23 cellular contexts compared by ENCODE assay signal in the genomic region with DNA sequence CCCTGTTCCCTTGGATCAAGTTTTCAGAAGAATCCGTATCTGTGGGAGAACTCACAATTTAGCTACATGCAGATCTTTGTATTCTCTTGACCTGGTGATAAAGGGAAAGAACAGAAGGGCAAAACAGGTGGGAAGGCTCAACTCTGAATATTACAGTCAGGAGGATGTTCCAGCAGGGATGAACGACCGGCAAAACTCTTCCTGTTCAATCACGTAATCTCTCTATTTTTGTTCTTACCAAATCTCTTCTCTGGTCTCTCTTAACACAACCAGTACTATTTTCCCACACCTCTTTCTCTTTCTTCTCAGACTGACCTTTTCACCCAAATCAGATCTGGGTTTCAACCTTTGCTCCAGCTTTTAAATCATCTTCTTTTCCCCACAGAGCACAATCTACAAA.
"Had no signal": no experiment of that assay in that cellular context is flagged by ENCODE, and none has a peak within 500 bp of the region (broad histone marks: within the 10 kb centered on the region; RNA-seq: fewer than 3 reads in every experiment).

No MANE protein-coding gene starts in this region.

- H3K27me3 ChIP-seq: adrenal gland, ascending aorta, breast epithelium, heart right ventricle, left lung, upper lobe of right lung had no signal

- H3K9me3 ChIP-seq: adrenal gland, ascending aorta, breast epithelium, heart right ventricle, left lung, SK-N-SH, upper lobe of right lung had no signal

- H3K4me3 Mint-ChIP-seq: activated CD8-positive, alpha-beta T cell treated with anti-CD3 and anti-CD28 coated beads, Interleukin-2, amount 10 ng/mL, durations not matched to agents 7 days and 5 days; activated naive CD8-positive, alpha-beta T cell; activated T-helper 17 cell treated with anti-CD3 and anti-CD28 coated beads, Interleukin-2, amount 50 U/mL, for 72 hours; T-helper 2 cell treated with Interferon-gamma antibody and Interleukin-4, amounts not matched to agents 5 μg/mL and 100 μg/mL, for 36 hours had no signal

- H3K27ac ChIP-seq: adrenal gland, ascending aorta, breast epithelium, coronary artery, left lung, upper lobe of right lung, VCaP had no signal

- DNase-seq: activated CD4-positive, alpha-beta T cell treated with anti-CD3 and anti-CD28 coated beads, Interleukin-2, amount 50 U/mL, for 1 hour; activated CD4-positive, CD25-positive, alpha-beta regulatory T cell treated with anti-CD3 and anti-CD28 coated beads, Interleukin-2, amount 50 U/mL, for 72 hours; activated CD8-positive, alpha-beta T cell treated with anti-CD3 and anti-CD28 coated beads, Interleukin-2, amount 10 ng/mL, durations not matched to agents 7 days and 5 days; activated naive CD4-positive, alpha-beta T cell; adrenal gland; cerebellar nuclear complex; heart right ventricle; islet precursor cell; left lung; midbrain; SK-N-SH; stimulated activated CD4-positive, alpha-beta T cell treated with anti-CD3 and anti-CD28 coated beads, Interleukin-12 subunit alpha, Interleukin-12 subunit beta, amount 100 ng/mL, for 4 hours; stimulated activated CD4-positive, alpha-beta T cell treated with anti-CD3 and anti-CD28 coated beads, Interleukin-4, amount 100 ng/mL, for 4 hours; stimulated activated naive CD8-positive, alpha-beta T cell treated with anti-CD3 and anti-CD28 coated beads, Interleukin-15, Interleukin-2, amounts not matched to agents 100 U/mL and 50 U/mL, for 24 hours; upper lobe of right lung had no signal

- H3K4me3 ChIP-seq: adrenal gland, ascending aorta, breast epithelium, coronary artery, heart right ventricle, left lung, lung, upper lobe of right lung had no signal

- H3K36me3 ChIP-seq: adrenal gland, ascending aorta, breast epithelium, heart right ventricle, left lung, upper lobe of right lung had no signal

- H3K27ac Mint-ChIP-seq: activated CD8-positive, alpha-beta T cell treated with anti-CD3 and anti-CD28 coated beads, Interleukin-2, amount 10 ng/mL, durations not matched to agents 7 days and 5 days; activated naive CD8-positive, alpha-beta T cell; activated T-helper 17 cell treated with anti-CD3 and anti-CD28 coated beads, Interleukin-2, amount 50 U/mL, for 72 hours; T-helper 2 cell treated with Interferon-gamma antibody and Interleukin-4, amounts not matched to agents 5 μg/mL and 100 μg/mL, for 36 hours had no signal

- H3K27me3 Mint-ChIP-seq: activated naive CD8-positive, alpha-beta T cell; activated T-helper 17 cell treated with anti-CD3 and anti-CD28 coated beads, Interleukin-2, amount 50 U/mL, for 72 hours had no signal

- ATAC-seq: activated CD8-positive, alpha-beta T cell treated with anti-CD3 and anti-CD28 coated beads, Interleukin-2, amount 10 ng/mL, durations not matched to agents 7 days and 5 days; activated T-helper 17 cell treated with anti-CD3 and anti-CD28 coated beads, Interleukin-2, amount 50 U/mL, for 72 hours; left lung; stimulated activated naive CD8-positive, alpha-beta T cell treated with anti-CD3 and anti-CD28 coated beads, Interleukin-15, Interleukin-2, amounts not matched to agents 100 U/mL and 50 U/mL, for 24 hours; upper lobe of right lung had no signal

- H3K9me3 Mint-ChIP-seq: activated T-helper 17 cell treated with anti-CD3 and anti-CD28 coated beads, Interleukin-2, amount 50 U/mL, for 72 hours; T-helper 2 cell treated with Interferon-gamma antibody and Interleukin-4, amounts not matched to agents 5 μg/mL and 100 μg/mL, for 36 hours had no signal

- H3K4me2 ChIP-seq: SK-N-SH had no signal

- H3K9ac ChIP-seq: SK-N-SH had no signal

- H3K4me1 ChIP-seq: adrenal gland, breast epithelium, left lung had no signal
